In genomic region chrX:141278306-141278705, GRCh38 we compare ENCODE assay signal across 8 cellular contexts. TPM values are rescaled to one million over a fixed set of nuclear protein-coding genes. Genes with fewer than 3 reads are reported as not detected.
DNase-seq lines count a peak whose midpoint lies in the region; ATAC-seq and TF ChIP-seq lines count a peak whose summit lies in the region.

No MANE protein-coding gene starts in this region.

- no peak for ATAC-seq in omental fat pad (ENCODE audit: low FRiP score)
- ATAC-seq in HG02973 (IDR thresholded peaks at IDR 0.05; ENCODE audit: unreplicated experiment) = no peak

- DNase-seq in G401 (ENCODE audit: low spot score) = peak; percentile 6
- peak; percentile 2 for DNase-seq in HK-2 (ENCODE audit: unreplicated experiment)
- DNase-seq in SW480 (ENCODE audit: low spot score) = peak; percentile 5
- DNase-seq in iPS-NIHi7 (ENCODE audit: extremely low spot score) = peak; percentile 38
- no peak for DNase-seq in omental fat pad (ENCODE audit: low spot score)
- DNase-seq in activated naive CD4-positive, alpha-beta T cell treated with Interleukin-2 at 50 U/mL for 16 hours = no peak
- DNase-seq in foreskin melanocyte = no peak

- in situ Hi-C loops in G401 (cut with HindIII; ENCODE audit: low sequenced_read_pairs) = no loop called here

- TF ChIP-seq CTCF in omental fat pad (IDR thresholded peaks at IDR 0.05) = no peak

RNA-seq across cellular contexts. Expression of gene SPANXC, which starts 36.0 kb away (rescaled TPM):
- not detected in 2 replicates for total RNA-seq in G401 (2014; rRNA removed; shearing (Covaris generic))
- not detected for total RNA-seq in omental fat pad

Comparison
In these comparisons a context has a peak if more than half of its experiments do, and no peak if none do; other contexts are left out.
1. DNase-seq: peak in G401 (single experiment), HK-2 (single experiment), SW480 (single experiment) and iPS-NIHi7 (single experiment); none in omental fat pad (single experiment), activated naive CD4-positive, alpha-beta T cell treated with Interleukin-2 at 50 U/mL for 16 hours (single experiment) and foreskin melanocyte (single experiment).